13 cellular contexts compared by ENCODE assay signal in the genomic region with DNA sequence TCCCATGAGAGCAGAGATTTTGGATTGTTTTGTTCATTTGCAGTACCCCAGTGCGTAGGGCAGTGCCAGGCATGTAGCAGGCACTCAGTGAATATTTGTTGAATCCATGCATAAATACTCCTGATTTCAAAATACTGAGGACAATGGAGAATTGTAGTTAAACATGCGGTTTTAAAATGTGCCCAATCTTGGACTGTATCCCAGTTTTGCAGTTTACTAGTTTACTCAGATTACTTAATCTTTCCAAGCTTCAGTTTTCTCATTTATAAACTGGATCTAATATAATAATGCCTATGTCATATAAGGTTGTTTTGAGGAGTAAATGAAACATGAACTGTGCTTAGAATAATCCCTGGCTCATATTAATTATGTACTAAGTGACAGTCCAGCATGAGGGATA. TPM values are rescaled to one million over a fixed set of nuclear protein-coding genes. Genes with fewer than 3 reads are reported as not detected.
DNase-seq lines count a peak whose midpoint lies in the region; ATAC-seq and TF ChIP-seq lines count a peak whose summit lies in the region.
"Had no signal": no experiment of that assay in that cellular context is flagged by ENCODE, and none has a peak within 500 bp of the region (broad histone marks: within the 10 kb centered on the region; RNA-seq: fewer than 3 reads in every experiment).

No MANE protein-coding gene starts in this region.

- no peak overlapping the region for H3K4me3 ChIP-seq in left ventricle myocardium inferior
- no peak overlapping the region for H3K4me3 ChIP-seq in right atrium auricular region
- no peak overlapping the region for H3K4me3 ChIP-seq in body of pancreas
- no peak overlapping the region for H3K4me3 ChIP-seq in mucosa of rectum (ENCODE audit: low read length in 2 of 2)
- H3K4me3 ChIP-seq in vagina = no peak overlapping the region
- H3K4me3 ChIP-seq: lower lobe of right lung, ovary had no signal

- DNase-seq in left ventricle myocardium inferior (no peak), right atrium auricular region (ENCODE audit: low spot score) (no peak), body of pancreas (no peak), vagina (ENCODE audit: extremely low spot score in 2 of 2) (no peak)
- DNase-seq in stimulated activated CD4-positive, alpha-beta T cell treated with anti-CD3 and anti-CD28 coated beads, Interleukin-4, amount 100 ng/mL, for 4 hours = no peak
- DNase-seq: ACHN; activated naive CD4-positive, alpha-beta T cell; lower lobe of right lung; NCI-H146; ovary had no signal

- peak; percentile 51 for ATAC-seq in body of pancreas
- ATAC-seq in GM19397 (IDR thresholded peaks at IDR 0.05; ENCODE audit: unreplicated experiment) = no peak
- ATAC-seq in HG03139 (IDR thresholded peaks at IDR 0.05; ENCODE audit: unreplicated experiment) = no peak

- peaks cover 19% of the 10 kb centered on the region for H3K36me3 ChIP-seq in left ventricle myocardium inferior
- H3K36me3 ChIP-seq in right atrium auricular region = no peaks in the 10 kb centered on the region
- H3K36me3 ChIP-seq in body of pancreas (replicated peaks in 1 of 2; ENCODE audit: insufficient read depth in 1 of 2, low read depth in 2 of 2) = no peaks in the 10 kb centered on the region
- peaks cover 0 to 4% of the 10 kb centered on the region in 2 donors for H3K36me3 ChIP-seq in mucosa of rectum (ENCODE audit: control insufficient read depth in 2 of 2, insufficient read depth in 2 of 2, low read length in 2 of 2)
- H3K36me3 ChIP-seq in vagina = no peaks in the 10 kb centered on the region
- H3K36me3 ChIP-seq: ovary had no signal

- TF ChIP-seq POLR2A in body of pancreas (IDR thresholded peaks at IDR 0.05) (no peak), vagina (IDR thresholded peaks at IDR 0.05) (no peak)

- H3K27me3 ChIP-seq in left ventricle myocardium inferior (ENCODE audit: low read depth) (no peaks in the 10 kb centered on the region), right atrium auricular region (no peaks in the 10 kb centered on the region), body of pancreas (no peaks in the 10 kb centered on the region), mucosa of rectum (ENCODE audit: control insufficient read depth in 2 of 2, insufficient read depth in 2 of 2, low read length in 2 of 2) (no peaks in the 10 kb centered on the region), vagina (no peaks in the 10 kb centered on the region)
- H3K27me3 ChIP-seq: ovary had no signal

- H3K27ac ChIP-seq in left ventricle myocardium inferior (replicated peaks) = peak overlapping the region; percentile 81
- H3K27ac ChIP-seq in right atrium auricular region = peak overlapping the region in 1 of 2 donors; percentile 70
- H3K27ac ChIP-seq in body of pancreas = peak overlapping the region in 3 of 4 donors; percentile 22 to 77 (median 46)
- H3K27ac ChIP-seq in mucosa of rectum (ENCODE audit: low read depth in 2 of 2, low read length in 2 of 2) = peak overlapping the region; percentile 6 to 77
- peak overlapping the region; percentile 66 for H3K27ac ChIP-seq in vagina
- H3K27ac ChIP-seq: lower lobe of right lung, ovary had no signal

- 25 to 53% methylated on average over 2 of the region's 2 CpGs for WGBS in body of pancreas, 2 donors

- H3K4me1 ChIP-seq in left ventricle myocardium inferior (peaks cover 39% of the 10 kb centered on the region), right atrium auricular region (peaks cover 0 to 16% of the 10 kb centered on the region in 2 donors), body of pancreas (peaks cover 4% of the 10 kb centered on the region), mucosa of rectum (ENCODE audit: control insufficient read depth in 2 of 2, insufficient read depth in 2 of 2, low read length in 2 of 2) (peaks cover 4 to 5% of the 10 kb centered on the region in 2 donors), vagina (peaks cover 62% of the 10 kb centered on the region)

- H3K9ac ChIP-seq in mucosa of rectum (ENCODE audit: low read depth in 1 of 2, low read length in 2 of 2) = no peak overlapping the region

- no peaks in the 10 kb centered on the region for H3K9me3 ChIP-seq in left ventricle myocardium inferior (replicated peaks)
- no peaks in the 10 kb centered on the region for H3K9me3 ChIP-seq in right atrium auricular region
- H3K9me3 ChIP-seq in body of pancreas = no peaks in the 10 kb centered on the region
- H3K9me3 ChIP-seq in mucosa of rectum (ENCODE audit: control insufficient read depth in 2 of 2, low read length in 2 of 2) = no peaks in the 10 kb centered on the region
- H3K9me3 ChIP-seq in vagina = no peaks in the 10 kb centered on the region
- H3K9me3 ChIP-seq: lower lobe of right lung, ovary had no signal

- TF ChIP-seq CTCF in left ventricle myocardium inferior (IDR thresholded peaks at IDR 0.05; ENCODE audit: borderline replicate concordance) (no peak), right atrium auricular region (IDR thresholded peaks at IDR 0.05) (no peak), body of pancreas (IDR thresholded peaks at IDR 0.05) (no peak), vagina (IDR thresholded peaks at IDR 0.05) (no peak)

- intact Hi-C loops in left ventricle myocardium inferior (cut with micrococcal nuclease) (no loop called here), body of pancreas (cut with DNase I) (no loop called here), vagina (cut with DNase I) (no loop called here)

RNA-seq across cellular contexts. Expression of a gene that starts 39.0 kb away (rescaled TPM):
- total RNA-seq in left ventricle myocardium inferior = 14.8 TPM
- 10 to 100 TPM in 1 of 2 donors, 1 to 10 TPM in 1; 5.2 to 13.4 TPM for total RNA-seq in right atrium auricular region
- 1 to 10 TPM; 1.6 to 6.0 TPM for total RNA-seq in body of pancreas
- total RNA-seq in vagina = 14.7 TPM
